Comparison of ENCODE assay signal across 1 cellular context in the genomic region with DNA sequence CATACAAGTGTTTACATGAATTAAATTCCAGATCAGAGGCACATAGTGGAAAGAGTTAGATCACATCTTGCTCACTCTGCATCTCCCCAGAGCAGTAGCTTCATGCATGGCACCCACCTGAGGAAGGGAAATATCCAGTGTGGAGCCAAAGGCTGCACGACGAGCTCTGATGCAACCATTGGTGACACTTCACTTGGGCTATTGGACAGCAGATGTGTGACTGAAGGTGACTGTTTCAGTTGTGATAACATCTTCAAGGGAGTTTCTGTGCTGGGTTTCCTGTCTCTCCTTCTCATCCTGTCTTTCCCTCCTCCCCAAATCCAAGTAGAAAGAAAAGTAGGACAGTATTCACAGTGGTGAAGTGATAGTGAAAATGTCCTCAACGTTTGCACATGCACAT.
TF ChIP-seq lines count a peak whose summit lies in the region.

No MANE protein-coding gene starts in this region.

TF ChIP-seq in K562, 482 proteins besides CTCF, POLR2A, EP300 and RAD21 (continued from another document):
- TF ChIP-seq, protein P1, sequence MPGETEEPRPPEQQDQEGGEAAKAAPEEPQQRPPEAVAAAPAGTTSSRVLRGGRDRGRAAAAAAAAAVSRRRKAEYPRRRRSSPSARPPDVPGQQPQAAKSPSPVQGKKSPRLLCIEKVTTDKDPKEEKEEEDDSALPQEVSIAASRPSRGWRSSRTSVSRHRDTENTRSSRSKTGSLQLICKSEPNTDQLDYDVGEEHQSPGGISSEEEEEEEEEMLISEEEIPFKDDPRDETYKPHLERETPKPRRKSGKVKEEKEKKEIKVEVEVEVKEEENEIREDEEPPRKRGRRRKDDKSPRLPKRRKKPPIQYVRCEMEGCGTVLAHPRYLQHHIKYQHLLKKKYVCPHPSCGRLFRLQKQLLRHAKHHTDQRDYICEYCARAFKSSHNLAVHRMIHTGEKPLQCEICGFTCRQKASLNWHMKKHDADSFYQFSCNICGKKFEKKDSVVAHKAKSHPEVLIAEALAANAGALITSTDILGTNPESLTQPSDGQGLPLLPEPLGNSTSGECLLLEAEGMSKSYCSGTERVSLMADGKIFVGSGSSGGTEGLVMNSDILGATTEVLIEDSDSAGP (CRISPR knock-in tag; IDR thresholded peaks at IDR 0.05), result no peak
- TF ChIP-seq ATF1 (CRISPR knock-in tag; IDR thresholded peaks at IDR 0.05) (no peak), ATF1 (tag; IDR thresholded peaks at IDR 0.05) (0 out of 2 replicates have a peak, but pooled peaks have one; percentile 26), TCF7 (IDR thresholded peaks at IDR 0.05; ENCODE audit: borderline replicate concordance) (no peak), L3MBTL2 (IDR thresholded peaks at IDR 0.05) (peak; percentile 51; the same call in 1 of the 2 replicates), ZNF324 (CRISPR knock-in tag; IDR thresholded peaks at IDR 0.05) (no peak), FOS (IDR thresholded peaks at IDR 0.05; ENCODE audit: extremely low read depth, insufficient read length) (no peak), MYC (IDR thresholded peaks at IDR 0.05; ENCODE audit: low read depth, low read length) (0 out of 2 replicates have a peak, but pooled peaks have one; percentile 31), MYC (CRISPR knock-in tag; IDR thresholded peaks at IDR 0.05; ENCODE audit: borderline replicate concordance, low read depth) (no peak), ZNF586 (CRISPR knock-in tag; conservative IDR thresholded peaks at IDR 0.05) (no peak), JUND (IDR thresholded peaks at IDR 0.05; ENCODE audit: borderline replicate concordance, low read depth, low read length) (peak; percentile 59; the same call in 1 of the 2 replicates), JUND (tag; IDR thresholded peaks at IDR 0.05; ENCODE audit: borderline replicate concordance, low read depth, low read length) (no peak; the same call in 2 of the 3 replicates), KDM1A (IDR thresholded peaks at IDR 0.05) (no peak), ARID1B (IDR thresholded peaks at IDR 0.05) (peak; percentile 25; the same call in 1 of the 2 replicates), COPS2 (conservative IDR thresholded peaks at IDR 0.05) (no peak), ZNF174 (CRISPR knock-in tag; IDR thresholded peaks at IDR 0.05) (no peak), PTBP1 (IDR thresholded peaks at IDR 0.05; ENCODE audit: low read depth, low read length) (no peak), PKNOX1 (IDR thresholded peaks at IDR 0.05) (peak; percentile 52)
TF ChIP-seq in K562: peak in this region for 19.
